Comparison of ENCODE assay signal across 1 cellular context in the genomic region with DNA sequence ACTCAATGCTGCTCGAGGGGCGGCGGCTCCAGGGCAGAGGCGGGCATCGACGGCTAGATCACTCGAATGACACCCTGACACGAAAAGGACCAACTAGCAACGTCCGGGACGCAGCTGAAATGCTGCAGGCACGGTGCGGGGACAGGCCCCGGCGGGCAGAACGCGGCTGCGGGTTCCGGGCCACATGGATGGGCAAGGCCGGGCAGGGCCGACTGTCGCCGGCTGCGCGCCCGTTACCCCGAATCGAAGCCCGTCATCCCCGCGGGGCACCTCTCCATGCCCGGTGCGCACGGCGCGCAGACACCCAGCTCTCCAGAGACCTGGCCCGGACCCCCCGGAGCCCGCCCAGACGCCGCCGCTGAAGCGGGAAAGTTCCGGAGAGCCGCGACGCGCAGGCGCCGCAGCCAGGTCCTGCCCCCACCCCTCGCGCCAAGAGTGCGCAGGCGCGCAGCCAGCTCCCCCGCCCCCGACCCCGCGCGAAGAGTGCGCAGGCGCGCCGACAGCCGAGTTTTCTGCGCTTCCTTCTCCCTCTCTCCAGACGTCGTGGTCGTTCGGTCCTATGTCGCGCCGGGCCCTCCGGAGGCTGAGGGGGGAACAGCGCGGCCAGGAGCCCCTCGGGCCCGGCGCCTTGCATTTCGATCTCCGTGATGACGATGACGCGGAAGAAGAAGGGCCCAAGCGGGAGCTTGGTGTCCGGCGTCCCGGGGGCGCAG.
TF ChIP-seq lines count a peak whose summit lies in the region.

A gene with protein sequence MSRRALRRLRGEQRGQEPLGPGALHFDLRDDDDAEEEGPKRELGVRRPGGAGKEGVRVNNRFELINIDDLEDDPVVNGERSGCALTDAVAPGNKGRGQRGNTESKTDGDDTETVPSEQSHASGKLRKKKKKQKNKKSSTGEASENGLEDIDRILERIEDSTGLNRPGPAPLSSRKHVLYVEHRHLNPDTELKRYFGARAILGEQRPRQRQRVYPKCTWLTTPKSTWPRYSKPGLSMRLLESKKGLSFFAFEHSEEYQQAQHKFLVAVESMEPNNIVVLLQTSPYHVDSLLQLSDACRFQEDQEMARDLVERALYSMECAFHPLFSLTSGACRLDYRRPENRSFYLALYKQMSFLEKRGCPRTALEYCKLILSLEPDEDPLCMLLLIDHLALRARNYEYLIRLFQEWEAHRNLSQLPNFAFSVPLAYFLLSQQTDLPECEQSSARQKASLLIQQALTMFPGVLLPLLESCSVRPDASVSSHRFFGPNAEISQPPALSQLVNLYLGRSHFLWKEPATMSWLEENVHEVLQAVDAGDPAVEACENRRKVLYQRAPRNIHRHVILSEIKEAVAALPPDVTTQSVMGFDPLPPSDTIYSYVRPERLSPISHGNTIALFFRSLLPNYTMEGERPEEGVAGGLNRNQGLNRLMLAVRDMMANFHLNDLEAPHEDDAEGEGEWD (plus strand): TSS at position 484 of the 713 bp plus-strand sequence. CDS start 76 bp downstream, at position 560.

TF ChIP-seq in A549, 52 proteins besides CTCF, POLR2A, EP300 and RAD21 (continued from another document):
- TF ChIP-seq, protein P1, sequence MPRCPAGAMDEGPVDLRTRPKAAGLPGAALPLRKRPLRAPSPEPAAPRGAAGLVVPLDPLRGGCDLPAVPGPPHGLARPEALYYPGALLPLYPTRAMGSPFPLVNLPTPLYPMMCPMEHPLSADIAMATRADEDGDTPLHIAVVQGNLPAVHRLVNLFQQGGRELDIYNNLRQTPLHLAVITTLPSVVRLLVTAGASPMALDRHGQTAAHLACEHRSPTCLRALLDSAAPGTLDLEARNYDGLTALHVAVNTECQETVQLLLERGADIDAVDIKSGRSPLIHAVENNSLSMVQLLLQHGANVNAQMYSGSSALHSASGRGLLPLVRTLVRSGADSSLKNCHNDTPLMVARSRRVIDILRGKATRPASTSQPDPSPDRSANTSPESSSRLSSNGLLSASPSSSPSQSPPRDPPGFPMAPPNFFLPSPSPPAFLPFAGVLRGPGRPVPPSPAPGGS (IDR thresholded peaks at IDR 0.05) = peak; percentile 61; the same call in 1 of the 3 replicates
- TF ChIP-seq ESRRA (IDR thresholded peaks at IDR 0.05; ENCODE audit: borderline replicate concordance, low read length) (no peak), JUN (IDR thresholded peaks at IDR 0.05) (peak; percentile 83 to 88; a peak in 4 of 5 replicates), ZSCAN20 (CRISPR knock-in tag; IDR thresholded peaks at IDR 0.05) (no peak), EHF (CRISPR knock-in tag; IDR thresholded peaks at IDR 0.05) (peak; percentile 87; the same call in 1 of the 2 replicates), PHF8 (IDR thresholded peaks at IDR 0.05; ENCODE audit: borderline replicate concordance, low read depth) (peak; percentile 61), TP53 (CRISPR knock-in tag; IDR thresholded peaks at IDR 0.05) (peak; percentile 75; the same call in 1 of the 2 replicates), MYC (IDR thresholded peaks at IDR 0.05; ENCODE audit: borderline replicate concordance, low read length) (no peak), TFCP2L1 (CRISPR knock-in tag; IDR thresholded peaks at IDR 0.05) (peak; percentile 90), FOSB (CRISPR knock-in tag; IDR thresholded peaks at IDR 0.05) (peak; percentile 81; the same call in 1 of the 2 replicates), HOXB13 (CRISPR knock-in tag; IDR thresholded peaks at IDR 0.05; ENCODE audit: low read depth) (peak; percentile 94), HOXB5 (CRISPR knock-in tag; IDR thresholded peaks at IDR 0.05) (peak; percentile 87; the same call in 1 of the 2 replicates), HOXA7 (CRISPR knock-in tag; IDR thresholded peaks at IDR 0.05) (peak; percentile 73; the same call in 1 of the 2 replicates), ZNF302 (CRISPR knock-in tag; IDR thresholded peaks at IDR 0.05) (0 out of 2 replicates have a peak, but pooled peaks have one; percentile 41), BHLHE40 (IDR thresholded peaks at IDR 0.05; ENCODE audit: low read depth, low read length) (no peak)
- TF ChIP-seq, protein P2, sequence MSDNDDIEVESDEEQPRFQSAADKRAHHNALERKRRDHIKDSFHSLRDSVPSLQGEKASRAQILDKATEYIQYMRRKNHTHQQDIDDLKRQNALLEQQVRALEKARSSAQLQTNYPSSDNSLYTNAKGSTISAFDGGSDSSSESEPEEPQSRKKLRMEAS (IDR thresholded peaks at IDR 0.05) = peak; percentile 96
